In the genomic region with DNA sequence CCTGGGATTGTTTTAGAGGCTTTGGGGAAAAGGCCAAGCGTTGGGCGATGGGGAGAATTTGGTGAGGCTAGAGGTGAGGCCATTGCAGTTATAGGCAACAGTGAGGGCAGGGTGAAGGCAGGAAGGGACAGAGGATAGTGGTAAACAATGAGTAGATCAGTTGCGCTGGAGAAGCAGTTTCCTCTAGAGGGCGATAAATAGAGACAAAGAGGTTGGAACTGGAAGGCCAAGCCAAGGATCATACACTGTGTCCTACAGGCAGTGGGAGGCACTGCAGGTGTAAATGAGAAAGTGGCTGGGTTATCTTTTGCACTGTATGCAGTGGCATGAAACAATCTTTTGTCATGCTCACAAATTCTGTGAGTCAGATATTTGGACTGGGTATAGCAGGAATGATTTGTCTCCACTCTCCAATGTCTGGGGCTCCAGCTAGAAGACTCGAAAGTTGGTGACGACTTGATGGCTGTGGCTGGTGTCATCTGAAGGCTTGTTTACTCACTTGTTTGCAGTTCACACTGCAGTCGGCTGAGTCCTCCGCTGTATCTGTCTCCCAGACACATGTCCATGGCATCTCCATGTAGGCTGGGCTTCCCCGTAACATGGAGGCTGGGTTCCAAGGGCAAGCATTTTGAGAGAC, we compare ENCODE assay signal across 9 cellular contexts.
DNase-seq lines count a peak whose midpoint lies in the region; TF ChIP-seq lines count a peak whose summit lies in the region.
"Had no signal": no experiment of that assay in that cellular context is flagged by ENCODE, and none has a peak within 500 bp of the region (broad histone marks: within the 10 kb centered on the region; RNA-seq: fewer than 3 reads in every experiment).

No MANE protein-coding gene starts in this region.

- peak; percentile 84 for TF ChIP-seq CTCF in GM12874 (IDR thresholded peaks at IDR 0.05; ENCODE audit: insufficient read depth, low read depth, low read length)
- TF ChIP-seq CTCF in HFFc6 (IDR thresholded peaks at IDR 0.05), result peak; percentile 82
- TF ChIP-seq CTCF in LNCaP clone FGC (IDR thresholded peaks at IDR 0.05; ENCODE audit: control insufficient read depth, extremely low read depth, insufficient read depth), result peak; percentile 95
- TF ChIP-seq CTCF in endothelial cell (IDR thresholded peaks at IDR 0.05; ENCODE audit: unreplicated experiment), result peak; percentile 90
- TF ChIP-seq CTCF in osteoblast (IDR thresholded peaks at IDR 0.05; ENCODE audit: extremely low read depth, low read depth, low read length), result peak; percentile 80

- H3K36me3 ChIP-seq in osteoblast (ENCODE audit: insufficient read depth, low read length), result no peaks in the 10 kb centered on the region

- peaks cover 22% of the 10 kb centered on the region for H3K4me1 ChIP-seq in osteoblast (ENCODE audit: insufficient read depth, low read length)

- H3K4me3 ChIP-seq in LNCaP clone FGC (ENCODE audit: low read depth, low read length) (no peak overlapping the region), osteoblast (ENCODE audit: insufficient read depth, low read length) (no peak overlapping the region)

- H3K9me3 Mint-ChIP-seq in HFFc6 (no peaks in the 10 kb centered on the region), endothelial cell (ENCODE audit: unreplicated experiment) (no peaks in the 10 kb centered on the region)
- H3K9me3 Mint-ChIP-seq: T-helper 1 cell treated with Interleukin-12 subunit alpha and Interleukin-12 subunit beta and Interleukin-4 antibody, amounts not matched to agents 30 μg/mL and 1 μg/mL, for 36 hours had no signal

- H4K20me1 ChIP-seq in osteoblast (ENCODE audit: insufficient read depth, low read length), result no peaks in the 10 kb centered on the region

- no peak overlapping the region for H3K4me2 ChIP-seq in osteoblast (ENCODE audit: insufficient read depth, low read length)

- H3K36me3 Mint-ChIP-seq in HFFc6 (ENCODE audit: low read depth) (peaks cover 5% of the 10 kb centered on the region; the same call in 1 of the 2 replicates), endothelial cell (ENCODE audit: low read depth, unreplicated experiment) (no peaks in the 10 kb centered on the region)

- no peak overlapping the region for H2AFZ ChIP-seq in osteoblast (ENCODE audit: low read length)

- DNase-seq in AG08396 (ENCODE audit: low spot score) (peak; percentile 54), HFFc6 (peak; percentile 57), LNCaP clone FGC (ENCODE audit: low read depth) (peak; percentile 60), SHP77 (lab: John Stamatoyannopoulos, UW) (peak; percentile 75 to 87), endothelial cell (ENCODE audit: low spot score) (peak; percentile 56), osteoblast (ENCODE audit: insufficient read length, low spot score, missing footprints) (peak; percentile 79)
- DNase-seq in activated effector memory CD4-positive, alpha-beta T cell treated with Interleukin-2 at 50 U/mL for 16 hours, result no peak

- no peaks in the 10 kb centered on the region for H3K9me3 ChIP-seq in osteoblast (ENCODE audit: low read depth, low read length)

- H3K4me3 Mint-ChIP-seq in HFFc6, result no peak overlapping the region
- H3K4me3 Mint-ChIP-seq in endothelial cell (ENCODE audit: unreplicated experiment), result no peak overlapping the region
- H3K4me3 Mint-ChIP-seq: T-helper 1 cell treated with Interleukin-12 subunit alpha and Interleukin-12 subunit beta and Interleukin-4 antibody, amounts not matched to agents 30 μg/mL and 1 μg/mL, for 36 hours had no signal

- H3K4me1 Mint-ChIP-seq in HFFc6 (ENCODE audit: low read depth), result peaks cover 22% of the 10 kb centered on the region
- H3K4me1 Mint-ChIP-seq in endothelial cell (ENCODE audit: unreplicated experiment), result peaks cover 11% of the 10 kb centered on the region

- no peak overlapping the region for H3K27ac ChIP-seq in osteoblast (ENCODE audit: low read depth, low read length)

- no peaks in the 10 kb centered on the region for H3K27me3 ChIP-seq in osteoblast (ENCODE audit: insufficient read depth, low read length)

- H3K79me2 ChIP-seq in osteoblast (ENCODE audit: insufficient read depth, low read length), result no peaks in the 10 kb centered on the region

- H3K27me3 Mint-ChIP-seq in HFFc6 (ENCODE audit: insufficient read depth) (peaks cover 1% of the 10 kb centered on the region), endothelial cell (ENCODE audit: unreplicated experiment) (peaks cover 3% of the 10 kb centered on the region)

- H3K27ac Mint-ChIP-seq in HFFc6 (no peak overlapping the region), endothelial cell (ENCODE audit: unreplicated experiment) (peak overlapping the region; percentile 62)
- H3K27ac Mint-ChIP-seq: T-helper 1 cell treated with Interleukin-12 subunit alpha and Interleukin-12 subunit beta and Interleukin-4 antibody, amounts not matched to agents 30 μg/mL and 1 μg/mL, for 36 hours had no signal
